Comparison of ENCODE assay signal across 21 cellular contexts in genomic region chr7:157329447-157329846, GRCh38. TPM values are rescaled to one million over a fixed set of nuclear protein-coding genes. Genes with fewer than 3 reads are reported as not detected.
DNase-seq lines count a peak whose midpoint lies in the region; ATAC-seq and TF ChIP-seq lines count a peak whose summit lies in the region.
"Had no signal": no experiment of that assay in that cellular context is flagged by ENCODE, and none has a peak within 500 bp of the region (broad histone marks: within the 10 kb centered on the region; RNA-seq: fewer than 3 reads in every experiment).

No MANE protein-coding gene starts in this region.

- H4K20me1 ChIP-seq in GM23338 (replicated peaks; ENCODE audit: insufficient read depth), result no peaks in the 10 kb centered on the region

- H3K4me3 Mint-ChIP-seq in GM23338 (no peak overlapping the region), nephron progenitor cell (no peak overlapping the region)

- H3K9me2 ChIP-seq in GM23338 (ENCODE audit: insufficient read depth), result no peaks in the 10 kb centered on the region

- H3K27me3 ChIP-seq in BE2C, result no peaks in the 10 kb centered on the region
- no peaks in the 10 kb centered on the region for H3K27me3 ChIP-seq in GM23338 (ENCODE audit: insufficient read depth)
- H3K27me3 ChIP-seq in WERI-Rb-1 (ENCODE audit: insufficient read depth, low read depth, severe bottlenecking), result no peaks in the 10 kb centered on the region
- H3K27me3 ChIP-seq in lower lobe of right lung (ENCODE audit: low read depth), result peaks cover 4% of the 10 kb centered on the region

- peaks cover 3% of the 10 kb centered on the region for H3K27me3 Mint-ChIP-seq in GM23338 (ENCODE audit: insufficient read depth, low read depth, poor library complexity)
- H3K27me3 Mint-ChIP-seq in nephron progenitor cell (ENCODE audit: low read depth, poor library complexity), result peaks cover 28% of the 10 kb centered on the region

- H3K4me1 ChIP-seq in BE2C (peaks cover 6% of the 10 kb centered on the region), GM23338 (ENCODE audit: insufficient read depth) (peaks cover 8% of the 10 kb centered on the region), lower lobe of right lung (no peaks in the 10 kb centered on the region)

- H3K4me1 Mint-ChIP-seq in GM23338 (no peaks in the 10 kb centered on the region; the same call in 2 of the 3 replicates), nephron progenitor cell (no peaks in the 10 kb centered on the region)
- H3K4me1 Mint-ChIP-seq: CD8-positive, alpha-beta memory T cell had no signal

- H3K9me3 Mint-ChIP-seq in GM23338 (0 out of 3 replicates have a peak, but pooled peaks cover 4% of the 10 kb centered on the region), nephron progenitor cell (no peaks in the 10 kb centered on the region)
- H3K9me3 Mint-ChIP-seq: CD8-positive, alpha-beta memory T cell had no signal

- TF ChIP-seq CTCF in BE2C (IDR thresholded peaks at IDR 0.05; ENCODE audit: low read depth, low read length) (no peak), GM23338 (conservative IDR thresholded peaks at IDR 0.05; ENCODE audit: low read depth in 2 of 2) (no peak), WERI-Rb-1 (IDR thresholded peaks at IDR 0.05; ENCODE audit: low read depth, low read length) (no peak), nephron progenitor cell (IDR thresholded peaks at IDR 0.05) (no peak), lower lobe of right lung (IDR thresholded peaks at IDR 0.05) (no peak)

- ATAC-seq in GM23338 (peak; percentile 44), lower lobe of right lung (no peak), HG02840 (IDR thresholded peaks at IDR 0.05; ENCODE audit: low FRiP score, unreplicated experiment) (no peak)
- ATAC-seq: HCT116 had no signal

- intact Hi-C loops in lower lobe of right lung (cut with DNase I), result no loop called here

- peaks cover 10% of the 10 kb centered on the region; the same call in 1 of the 2 replicates for H3F3A ChIP-seq in GM23338 (replicated peaks; ENCODE audit: low read depth)

- H3K27ac ChIP-seq in GM23338 (ENCODE audit: low read depth) (0 out of 2 replicates have a peak overlapping the region, but pooled peaks have one; percentile 72), WERI-Rb-1 (peak overlapping the region; percentile 28), lower lobe of right lung (no peak overlapping the region)
- H3K27ac ChIP-seq: C4-2B, SK-N-MC had no signal

- H3K36me3 ChIP-seq in BE2C (no peaks in the 10 kb centered on the region), GM23338 (ENCODE audit: insufficient read depth) (no peaks in the 10 kb centered on the region), WERI-Rb-1 (no peaks in the 10 kb centered on the region), lower lobe of right lung (no peaks in the 10 kb centered on the region)

- H3K9me3 ChIP-seq in BE2C (no peaks in the 10 kb centered on the region), WERI-Rb-1 (ENCODE audit: severe bottlenecking) (no peaks in the 10 kb centered on the region), lower lobe of right lung (no peaks in the 10 kb centered on the region)

- H2AFZ ChIP-seq in GM23338, result peak overlapping the region; percentile 84; the same call in 1 of the 2 replicates

- H3K79me2 ChIP-seq in GM23338 (replicated peaks; ENCODE audit: insufficient read depth), result peaks cover 5% of the 10 kb centered on the region; the same call in 1 of the 2 replicates

- H3K4me2 ChIP-seq in GM23338, result no peak overlapping the region

- DNase-seq in BE2C, result peak; percentile 53
- DNase-seq in GM23338 (ENCODE audit: low spot score), result no peak
- peak; percentile 73 for DNase-seq in WERI-Rb-1
- DNase-seq in nephron progenitor cell, result no peak
- DNase-seq in NCI-H2081 (lab: John Stamatoyannopoulos, UW), result no peak
- no peak for DNase-seq in lower lobe of right lung
- no peak for DNase-seq in H4 (ENCODE audit: low spot score)
- DNase-seq: ACHN; Calu3; CD8-positive, alpha-beta memory T cell; DMS153; Kasumi-1; NCI-H1417; NCI-H1694 treated with DMSO at 0.1 percent for 48 hours; NCI-H446; NCI-H526; SHP77 had no signal

- H3K4me3 ChIP-seq in BE2C (ENCODE audit: low read depth, low read length) (no peak overlapping the region; the same call in 1 of the 2 replicates), GM23338 (no peak overlapping the region), WERI-Rb-1 (ENCODE audit: low read depth, low read length) (no peak overlapping the region), lower lobe of right lung (no peak overlapping the region)
- H3K4me3 ChIP-seq: SK-N-MC had no signal

- H3K27ac Mint-ChIP-seq in GM23338 (no peak overlapping the region), nephron progenitor cell (peak overlapping the region; percentile 83)

- no peaks in the 10 kb centered on the region for H3K36me3 Mint-ChIP-seq in GM23338 (ENCODE audit: low read depth)
- H3K36me3 Mint-ChIP-seq in nephron progenitor cell (ENCODE audit: low read depth), result no peaks in the 10 kb centered on the region
- H3K36me3 Mint-ChIP-seq: CD8-positive, alpha-beta memory T cell had no signal

TF ChIP-seq in GM23338, 12 proteins besides CTCF, POLR2A, EP300 and RAD21 (continues in another document):
- TF ChIP-seq EZH2phosphoT487 (IDR thresholded peaks at IDR 0.05; ENCODE audit: unreplicated experiment) (no peak), POLR2AphosphoS5 (IDR thresholded peaks at IDR 0.05; ENCODE audit: low read depth) (no peak), ZNF331 (CRISPR knock-in tag; IDR thresholded peaks at IDR 0.05; ENCODE audit: low read depth) (no peak), REST (IDR thresholded peaks at IDR 0.05; ENCODE audit: unreplicated experiment) (no peak)

RNA-seq across cellular contexts. Expression of gene DNAJB6, which starts 7.4 kb away (rescaled TPM):
- polyA plus RNA-seq in BE2C (2012; ENCODE audit: insufficient read depth, insufficient read length, low read depth), result 178 TPM
- 308 and 325 TPM in 2 replicates for total RNA-seq in GM23338 (2014; rRNA removed; shearing (Covaris generic))
- 305 and 322 TPM in 2 replicates for polyA plus RNA-seq in GM23338 (2016; fragmentation: Nextera tagmentation; extraction: Ambion mirVana)
- total RNA-seq in lower lobe of right lung, result 103 TPM
- total RNA-seq in H4 (2014; rRNA removed; shearing (Covaris generic)), result 76.1 and 108 TPM in 2 replicates

Comparison
In these comparisons a context has a peak if more than half of its experiments do, and no peak if none do; other contexts are left out.
1. DNase-seq: peak in BE2C (single experiment) and WERI-Rb-1 (single experiment); none in GM23338 (single experiment), nephron progenitor cell (single experiment), NCI-H2081 (0 of 2), lower lobe of right lung (single experiment) and H4 (single experiment).